Comparison of ENCODE assay signal across 8 cellular contexts in the genomic region with DNA sequence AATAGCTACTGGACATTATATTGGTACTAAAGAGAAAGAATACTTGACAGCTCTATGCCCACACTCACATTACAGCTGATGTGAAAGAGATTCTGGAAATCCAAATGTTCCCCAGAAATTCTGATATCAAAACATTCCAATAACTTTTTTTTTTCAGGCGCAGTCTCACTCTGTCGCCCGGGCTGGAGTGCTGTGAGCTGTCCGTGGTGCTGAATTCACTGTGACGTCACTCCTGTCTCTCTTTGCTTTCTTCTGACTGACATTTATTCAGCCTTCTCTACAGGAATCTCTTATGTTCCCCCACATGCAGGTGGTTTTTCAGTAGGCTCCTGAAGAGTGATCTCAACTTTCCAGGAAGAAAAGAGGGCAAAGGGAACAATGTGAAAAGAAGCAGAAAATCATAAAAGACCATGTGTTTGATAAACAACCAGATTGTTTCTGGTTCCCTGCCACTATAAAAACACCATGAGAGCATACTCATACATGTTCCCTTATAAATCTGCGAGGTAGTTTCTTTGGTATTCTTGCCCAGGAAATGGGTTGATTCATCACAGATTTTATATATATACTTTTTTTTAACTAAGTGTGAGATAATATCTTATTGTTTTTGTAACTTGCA. TPM values are rescaled to one million over a fixed set of nuclear protein-coding genes. Genes with fewer than 3 reads are reported as not detected.
DNase-seq lines count a peak whose midpoint lies in the region; ATAC-seq, FAIRE-seq and TF ChIP-seq lines count a peak whose summit lies in the region.

No MANE protein-coding gene starts in this region.

- intact Hi-C loops in left colon (cut with DNase I, micrococcal nuclease), result no loop called here

- H3K27ac ChIP-seq in A549, result no peak overlapping the region

- no peak for TF ChIP-seq EP300 in A549 (IDR thresholded peaks at IDR 0.05)

- no peaks in the 10 kb centered on the region for H3K9me3 ChIP-seq in A549

- CTCF ChIA-PET in A549 (lab: Yijun Ruan, JAX), result interaction anchor here (0.6 to 3.3 kb wide), 5 partner anchors 25 to 441 kb away, joined by 3 to 12 read pairs (median 3); no protein-coding TSS in a partner anchor

- in situ Hi-C loops in T47D (cut with HindIII; ENCODE audit: low pct_unique_long_range_greater_than_20kb, low sequenced_read_pairs), result no loop called here

- no peaks in the 10 kb centered on the region for H3K4me1 ChIP-seq in A549

- peak; percentile 45 to 48 for DNase-seq in A549 (ENCODE audit: low read depth in 1 of 2, low spot score in 1 of 2)
- peak; percentile 76 for DNase-seq in HT-29 (ENCODE audit: low spot score)
- peak; percentile 74 to 85 for DNase-seq in T47D (ENCODE audit: low read depth in 1 of 2, low spot score in 1 of 2)
- peak; percentile 33 to 81 for DNase-seq in left colon
- DNase-seq in stimulated activated CD4-positive, alpha-beta T cell treated with anti-CD3 and anti-CD28 coated beads, TNF-alpha, amount 100 ng/mL, for 1 hour (ENCODE audit: low read depth in 3 of 3, low spot score in 1 of 3), result peak; percentile 9 to 57 (median 21)
- no peak for DNase-seq in NCI-H187 (lab: John Stamatoyannopoulos, UW)

- TF ChIP-seq CTCF in A549 (IDR thresholded peaks at IDR 0.05), result no peak

- WGBS in A549 (ENCODE audit: missing lambda C conversion rate), result 0% methylated on average over 6 of the region's 6 CpGs

- POLR2A ChIA-PET in A549 (lab: Yijun Ruan, JAX), result no interaction called here

- FAIRE-seq in A549 (lab: Jason Lieb, UNC), result no peak
- FAIRE-seq in TTC549 (lab: Jason Lieb, UNC), result peak; percentile 65

- no peak overlapping the region for H3K4me2 ChIP-seq in A549

- no peak overlapping the region for H3K4me3 ChIP-seq in A549

- TF ChIP-seq RAD21 in A549 (conservative IDR thresholded peaks at IDR 0.05 in 1 of 2, IDR thresholded peaks at IDR 0.05 in 1 of 2), result no peak

- ATAC-seq in A549, result peak; percentile 67 to 75; a peak in 5 of 6 replicates
- ATAC-seq in left colon, result peak; percentile 66
- no peak for ATAC-seq in HG03025 (IDR thresholded peaks at IDR 0.05; ENCODE audit: low FRiP score, unreplicated experiment)

- TF ChIP-seq POLR2A in A549 (IDR thresholded peaks at IDR 0.05; ENCODE audit: low read length), result no peak

TF ChIP-seq in A549, 52 proteins besides CTCF, POLR2A, EP300 and RAD21:
- TF ChIP-seq EHMT2 (IDR thresholded peaks at IDR 0.05; ENCODE audit: low read depth), result peak; percentile 89
- no peak for TF ChIP-seq BHLHE40 (IDR thresholded peaks at IDR 0.05; ENCODE audit: low read depth, low read length)
- TF ChIP-seq, protein P1, sequence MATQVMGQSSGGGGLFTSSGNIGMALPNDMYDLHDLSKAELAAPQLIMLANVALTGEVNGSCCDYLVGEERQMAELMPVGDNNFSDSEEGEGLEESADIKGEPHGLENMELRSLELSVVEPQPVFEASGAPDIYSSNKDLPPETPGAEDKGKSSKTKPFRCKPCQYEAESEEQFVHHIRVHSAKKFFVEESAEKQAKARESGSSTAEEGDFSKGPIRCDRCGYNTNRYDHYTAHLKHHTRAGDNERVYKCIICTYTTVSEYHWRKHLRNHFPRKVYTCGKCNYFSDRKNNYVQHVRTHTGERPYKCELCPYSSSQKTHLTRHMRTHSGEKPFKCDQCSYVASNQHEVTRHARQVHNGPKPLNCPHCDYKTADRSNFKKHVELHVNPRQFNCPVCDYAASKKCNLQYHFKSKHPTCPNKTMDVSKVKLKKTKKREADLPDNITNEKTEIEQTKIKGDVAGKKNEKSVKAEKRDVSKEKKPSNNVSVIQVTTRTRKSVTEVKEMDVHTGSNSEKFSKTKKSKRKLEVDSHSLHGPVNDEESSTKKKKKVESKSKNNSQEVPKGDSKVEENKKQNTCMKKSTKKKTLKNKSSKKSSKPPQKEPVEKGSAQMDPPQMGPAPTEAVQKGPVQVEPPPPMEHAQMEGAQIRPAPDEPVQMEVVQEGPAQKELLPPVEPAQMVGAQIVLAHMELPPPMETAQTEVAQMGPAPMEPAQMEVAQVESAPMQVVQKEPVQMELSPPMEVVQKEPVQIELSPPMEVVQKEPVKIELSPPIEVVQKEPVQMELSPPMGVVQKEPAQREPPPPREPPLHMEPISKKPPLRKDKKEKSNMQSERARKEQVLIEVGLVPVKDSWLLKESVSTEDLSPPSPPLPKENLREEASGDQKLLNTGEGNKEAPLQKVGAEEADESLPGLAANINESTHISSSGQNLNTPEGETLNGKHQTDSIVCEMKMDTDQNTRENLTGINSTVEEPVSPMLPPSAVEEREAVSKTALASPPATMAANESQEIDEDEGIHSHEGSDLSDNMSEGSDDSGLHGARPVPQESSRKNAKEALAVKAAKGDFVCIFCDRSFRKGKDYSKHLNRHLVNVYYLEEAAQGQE (IDR thresholded peaks at IDR 0.05), result peak; percentile 98
- no peak for TF ChIP-seq POLR2AphosphoS2 (conservative IDR thresholded peaks at IDR 0.05; ENCODE audit: low read length)
- TF ChIP-seq FOSL2 (IDR thresholded peaks at IDR 0.05), result no peak
- TF ChIP-seq FOSL2 (CRISPR knock-in tag; IDR thresholded peaks at IDR 0.05), result no peak
- no peak for TF ChIP-seq PHF8 (IDR thresholded peaks at IDR 0.05; ENCODE audit: borderline replicate concordance, low read depth)
- TF ChIP-seq, protein P2, sequence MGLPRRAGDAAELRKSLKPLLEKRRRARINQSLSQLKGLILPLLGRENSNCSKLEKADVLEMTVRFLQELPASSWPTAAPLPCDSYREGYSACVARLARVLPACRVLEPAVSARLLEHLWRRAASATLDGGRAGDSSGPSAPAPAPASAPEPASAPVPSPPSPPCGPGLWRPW (IDR thresholded peaks at IDR 0.05), result no peak
- TF ChIP-seq, protein P3, sequence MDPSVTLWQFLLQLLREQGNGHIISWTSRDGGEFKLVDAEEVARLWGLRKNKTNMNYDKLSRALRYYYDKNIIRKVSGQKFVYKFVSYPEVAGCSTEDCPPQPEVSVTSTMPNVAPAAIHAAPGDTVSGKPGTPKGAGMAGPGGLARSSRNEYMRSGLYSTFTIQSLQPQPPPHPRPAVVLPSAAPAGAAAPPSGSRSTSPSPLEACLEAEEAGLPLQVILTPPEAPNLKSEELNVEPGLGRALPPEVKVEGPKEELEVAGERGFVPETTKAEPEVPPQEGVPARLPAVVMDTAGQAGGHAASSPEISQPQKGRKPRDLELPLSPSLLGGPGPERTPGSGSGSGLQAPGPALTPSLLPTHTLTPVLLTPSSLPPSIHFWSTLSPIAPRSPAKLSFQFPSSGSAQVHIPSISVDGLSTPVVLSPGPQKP (IDR thresholded peaks at IDR 0.05; ENCODE audit: low read depth, low read length), result no peak
- TF ChIP-seq HDAC2 (IDR thresholded peaks at IDR 0.05), result no peak
- no peak for TF ChIP-seq FOSB (CRISPR knock-in tag; IDR thresholded peaks at IDR 0.05)
- TF ChIP-seq, protein P4, sequence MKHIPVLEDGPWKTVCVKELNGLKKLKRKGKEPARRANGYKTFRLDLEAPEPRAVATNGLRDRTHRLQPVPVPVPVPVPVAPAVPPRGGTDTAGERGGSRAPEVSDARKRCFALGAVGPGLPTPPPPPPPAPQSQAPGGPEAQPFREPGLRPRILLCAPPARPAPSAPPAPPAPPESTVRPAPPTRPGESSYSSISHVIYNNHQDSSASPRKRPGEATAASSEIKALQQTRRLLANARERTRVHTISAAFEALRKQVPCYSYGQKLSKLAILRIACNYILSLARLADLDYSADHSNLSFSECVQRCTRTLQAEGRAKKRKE (CRISPR knock-in tag; IDR thresholded peaks at IDR 0.05; ENCODE audit: low read depth), result no peak
- no peak for TF ChIP-seq SMC3 (IDR thresholded peaks at IDR 0.05)
- no peak for TF ChIP-seq JUN (IDR thresholded peaks at IDR 0.05)
- TF ChIP-seq CEBPB (IDR thresholded peaks at IDR 0.05), result no peak
TF ChIP-seq in A549: peak in this region for 2.

RNA-seq across cellular contexts. Expression of a gene that starts 6.2 kb away (rescaled TPM):
- polyA plus RNA-seq in A549 (2011; rRNA removed), result not detected in 2 replicates
- not detected in 2 replicates for polyA plus RNA-seq in A549 (2012; cell fraction: cytosol; rRNA removed)
- not detected in 2 replicates for polyA plus RNA-seq in A549 (2012; cell fraction: nucleus; rRNA removed)
- polyA plus RNA-seq in A549 (2017; fragmentation: RNase III; extraction: RNeasy Plus Mini Kit Qiagen cat#74134 plus additional on column Dnase treatment), result not detected in 3 replicates
- not detected in 2 replicates for polyA minus RNA-seq in A549 (2011; rRNA and poly(A)+ RNA removed)
- not detected in 2 replicates for total RNA-seq in HT-29 (2014; rRNA removed; shearing (Covaris generic))
- not detected for total RNA-seq in left colon

RNA-seq across cellular contexts. Expression of a gene that starts 31.7 kb away (rescaled TPM):
- polyA plus RNA-seq in A549 (2011; rRNA removed), result not detected in 2 replicates
- polyA plus RNA-seq in A549 (2012; cell fraction: cytosol; rRNA removed), result not detected in 2 replicates
- polyA plus RNA-seq in A549 (2012; cell fraction: nucleus; rRNA removed), result not detected in 2 replicates
- not detected in 3 replicates for polyA plus RNA-seq in A549 (2017; fragmentation: RNase III; extraction: RNeasy Plus Mini Kit Qiagen cat#74134 plus additional on column Dnase treatment)
- polyA minus RNA-seq in A549 (2011; rRNA and poly(A)+ RNA removed), result not detected in 2 replicates
- total RNA-seq in HT-29 (2014; rRNA removed; shearing (Covaris generic)), result not detected in 2 replicates
- total RNA-seq in left colon, result 1 to 10 TPM; 1.2 to 6.7 TPM

RNA-seq across cellular contexts. Expression of a gene that starts 37.9 kb away (rescaled TPM):
- not detected in 2 replicates for polyA plus RNA-seq in A549 (2011; rRNA removed)
- polyA plus RNA-seq in A549 (2012; cell fraction: cytosol; rRNA removed), result not detected in 2 replicates
- not detected in 2 replicates for polyA plus RNA-seq in A549 (2012; cell fraction: nucleus; rRNA removed)
- not detected in 3 replicates for polyA plus RNA-seq in A549 (2017; fragmentation: RNase III; extraction: RNeasy Plus Mini Kit Qiagen cat#74134 plus additional on column Dnase treatment)
- polyA minus RNA-seq in A549 (2011; rRNA and poly(A)+ RNA removed), result not detected in 2 replicates
- not detected in 2 replicates for total RNA-seq in HT-29 (2014; rRNA removed; shearing (Covaris generic))
- total RNA-seq in left colon, result not detected

RNA-seq across cellular contexts. Expression of a gene that starts 47.1 kb away (rescaled TPM):
- polyA plus RNA-seq in A549 (2011; rRNA removed) (not detected in 2 replicates), A549 (2017; fragmentation: RNase III; extraction: RNeasy Plus Mini Kit Qiagen cat#74134 plus additional on column Dnase treatment) (not detected in 3 replicates)
- polyA plus RNA-seq in A549 (2012; cell fraction: cytosol; rRNA removed), result not detected in 2 replicates
- not detected in 2 replicates for polyA plus RNA-seq in A549 (2012; cell fraction: nucleus; rRNA removed)
- polyA minus RNA-seq in A549 (2011; rRNA and poly(A)+ RNA removed), result not detected in 2 replicates
- total RNA-seq in HT-29 (2014; rRNA removed; shearing (Covaris generic)), result not detected in 2 replicates
- under 1 TPM in 1 of 2 donors, not detected in 1; 0.85 TPM for total RNA-seq in left colon

Comparison
In these comparisons a context has a peak if more than half of its experiments do, and no peak if none do; other contexts are left out.
1. DNase-seq: peak in A549 (2 of 2), HT-29 (single experiment), T47D (2 of 2), left colon (2 of 2) and stimulated activated CD4-positive, alpha-beta T cell treated with anti-CD3 and anti-CD28 coated beads, TNF-alpha, amount 100 ng/mL, for 1 hour (3 of 3); none in NCI-H187 (0 of 2).